1 cellular context compared by ENCODE assay signal in genomic region chr2:203909192-203909945, GRCh38.
TF ChIP-seq lines count a peak whose summit lies in the region.

No MANE protein-coding gene starts in this region.

TF ChIP-seq in H1, 55 proteins besides CTCF, POLR2A, EP300 and RAD21 (continued from another document):
- no peak for TF ChIP-seq KDM1A (IDR thresholded peaks at IDR 0.05; ENCODE audit: borderline replicate concordance, low read length)
- TF ChIP-seq KDM5A (IDR thresholded peaks at IDR 0.05; ENCODE audit: low read length), result no peak
- no peak for TF ChIP-seq FOSL1 (IDR thresholded peaks at IDR 0.05; ENCODE audit: insufficient read depth, low read depth, low read length)
- no peak for TF ChIP-seq TCF12 (IDR thresholded peaks at IDR 0.05; ENCODE audit: low read depth, low read length)
